In genomic region chr3:156472150-156472549, GRCh38 we compare ENCODE assay signal across 18 cellular contexts.
DNase-seq lines count a peak whose midpoint lies in the region; ATAC-seq, FAIRE-seq and TF ChIP-seq lines count a peak whose summit lies in the region.
"Had no signal": no experiment of that assay in that cellular context is flagged by ENCODE, and none has a peak within 500 bp of the region (broad histone marks: within the 10 kb centered on the region; RNA-seq: fewer than 3 reads in every experiment).

No MANE protein-coding gene starts in this region.

- intact Hi-C loops in activated naive CD4-positive, alpha-beta T cell treated with anti-CD3 and anti-CD28 coated beads for 36 hours (cut with micrococcal nuclease) = loop anchor here (1.0 kb wide), 2 partner anchors 37 to 665 kb away; no protein-coding TSS in a partner anchor

- peak; percentile 39 for DNase-seq in activated naive CD4-positive, alpha-beta T cell treated with anti-CD3 and anti-CD28 coated beads, Interleukin-2, amount 10 ng/mL, durations not matched to agents 7 days and 5 days
- DNase-seq in activated naive CD4-positive, alpha-beta T cell treated with anti-CD3 and anti-CD28 coated beads for 36 hours = no peak
- DNase-seq in GM13976 (ENCODE audit: low spot score) = no peak
- DNase-seq in RPMI8226 = peak; percentile 43
- no peak for DNase-seq in type B pancreatic cell (ENCODE audit: extremely low spot score, unreplicated experiment)
- DNase-seq in urothelium cell line (ENCODE audit: low spot score) = no peak
- no peak for DNase-seq in activated gamma-delta T cell treated with Interleukin-2 at 50 U/mL for 16 hours
- DNase-seq: activated CD8-positive, alpha-beta memory T cell treated with anti-CD3 and anti-CD28 coated beads for 24 hours; AML-193; endodermal cell; GOT3; Kasumi-1; left colon; NCI-H146; nucleus accumbens had no signal

- peaks cover 4% of the 10 kb centered on the region for H3K4me1 Mint-ChIP-seq in activated naive CD4-positive, alpha-beta T cell treated with anti-CD3 and anti-CD28 coated beads, Interleukin-2, amount 10 ng/mL, durations not matched to agents 7 days and 5 days
- peaks cover 1% of the 10 kb centered on the region for H3K4me1 Mint-ChIP-seq in activated naive CD4-positive, alpha-beta T cell treated with anti-CD3 and anti-CD28 coated beads for 36 hours (ENCODE audit: low read depth)
- peaks cover 37% of the 10 kb centered on the region for H3K4me1 Mint-ChIP-seq in type B pancreatic cell (ENCODE audit: unreplicated experiment)
- H3K4me1 Mint-ChIP-seq: activated T-helper 17 cell treated with anti-CD3 and anti-CD28 coated beads, Interleukin-2, amount 50 U/mL, for 72 hours had no signal

- no peak for ATAC-seq in GM18870 (IDR thresholded peaks at IDR 0.05; ENCODE audit: unreplicated experiment)
- ATAC-seq: activated T-helper 17 cell treated with anti-CD3 and anti-CD28 coated beads, Interleukin-2, amount 50 U/mL, for 72 hours; left colon had no signal

- H3K27me3 Mint-ChIP-seq in activated naive CD4-positive, alpha-beta T cell treated with anti-CD3 and anti-CD28 coated beads, Interleukin-2, amount 10 ng/mL, durations not matched to agents 7 days and 5 days = peaks cover 46% of the 10 kb centered on the region
- H3K27me3 Mint-ChIP-seq in activated naive CD4-positive, alpha-beta T cell treated with anti-CD3 and anti-CD28 coated beads for 36 hours (ENCODE audit: low read depth) = peaks cover 7% of the 10 kb centered on the region
- H3K27me3 Mint-ChIP-seq in type B pancreatic cell = no peaks in the 10 kb centered on the region

- CTCF ChIA-PET in activated naive CD4-positive, alpha-beta T cell treated with anti-CD3 and anti-CD28 coated beads, Interleukin-2, amount 10 ng/mL, durations not matched to agents 7 days and 5 days (lab: Charles Lee) = interaction anchor here (0.8 to 3.9 kb wide), 6 partner anchors 9 to 615 kb away, joined by 3 to 26 read pairs (median 4); no protein-coding TSS in a partner anchor
- CTCF ChIA-PET in activated naive CD4-positive, alpha-beta T cell treated with anti-CD3 and anti-CD28 coated beads for 36 hours (lab: Charles Lee) = no interaction called here

- H3K36me3 Mint-ChIP-seq in activated naive CD4-positive, alpha-beta T cell treated with anti-CD3 and anti-CD28 coated beads, Interleukin-2, amount 10 ng/mL, durations not matched to agents 7 days and 5 days = no peaks in the 10 kb centered on the region
- no peaks in the 10 kb centered on the region for H3K36me3 Mint-ChIP-seq in activated naive CD4-positive, alpha-beta T cell treated with anti-CD3 and anti-CD28 coated beads for 36 hours (ENCODE audit: low read depth)
- H3K36me3 Mint-ChIP-seq in type B pancreatic cell = no peaks in the 10 kb centered on the region

- H3K4me3 Mint-ChIP-seq in activated naive CD4-positive, alpha-beta T cell treated with anti-CD3 and anti-CD28 coated beads, Interleukin-2, amount 10 ng/mL, durations not matched to agents 7 days and 5 days = no peak overlapping the region
- no peak overlapping the region for H3K4me3 Mint-ChIP-seq in activated naive CD4-positive, alpha-beta T cell treated with anti-CD3 and anti-CD28 coated beads for 36 hours
- peak overlapping the region; percentile 27 for H3K4me3 Mint-ChIP-seq in type B pancreatic cell
- H3K4me3 Mint-ChIP-seq: activated T-helper 17 cell treated with anti-CD3 and anti-CD28 coated beads, Interleukin-2, amount 50 U/mL, for 72 hours; central memory CD8-positive, alpha-beta T cell; endodermal cell had no signal

- in situ Hi-C loops in GM13976 (cut with MboI; ENCODE audit: low sequenced_read_pairs, unreplicated experiment) = no loop called here

- no peak for FAIRE-seq in urothelium cell line (lab: Jason Lieb, UNC)

- no peak overlapping the region for H3K27ac Mint-ChIP-seq in activated naive CD4-positive, alpha-beta T cell treated with anti-CD3 and anti-CD28 coated beads, Interleukin-2, amount 10 ng/mL, durations not matched to agents 7 days and 5 days
- no peak overlapping the region for H3K27ac Mint-ChIP-seq in activated naive CD4-positive, alpha-beta T cell treated with anti-CD3 and anti-CD28 coated beads for 36 hours
- H3K27ac Mint-ChIP-seq in type B pancreatic cell = no peak overlapping the region
- H3K27ac Mint-ChIP-seq: activated T-helper 17 cell treated with anti-CD3 and anti-CD28 coated beads, Interleukin-2, amount 50 U/mL, for 72 hours; endodermal cell had no signal

- TF ChIP-seq CTCF in GM13976 (IDR thresholded peaks at IDR 0.05; ENCODE audit: borderline replicate concordance, control extremely low read depth, extremely low read depth, insufficient read depth, missing control alignments) (peak; percentile 52), type B pancreatic cell (conservative IDR thresholded peaks at IDR 0.05) (no peak)

- H3K9me3 Mint-ChIP-seq in activated naive CD4-positive, alpha-beta T cell treated with anti-CD3 and anti-CD28 coated beads, Interleukin-2, amount 10 ng/mL, durations not matched to agents 7 days and 5 days = no peaks in the 10 kb centered on the region
- H3K9me3 Mint-ChIP-seq in activated naive CD4-positive, alpha-beta T cell treated with anti-CD3 and anti-CD28 coated beads for 36 hours = no peaks in the 10 kb centered on the region
- no peaks in the 10 kb centered on the region for H3K9me3 Mint-ChIP-seq in type B pancreatic cell
- H3K9me3 Mint-ChIP-seq: activated T-helper 17 cell treated with anti-CD3 and anti-CD28 coated beads, Interleukin-2, amount 50 U/mL, for 72 hours; central memory CD8-positive, alpha-beta T cell; endodermal cell had no signal

Comparison
In these comparisons a context has a peak if more than half of its experiments do, and no peak if none do; other contexts are left out.
1. DNase-seq: peak in activated naive CD4-positive, alpha-beta T cell treated with anti-CD3 and anti-CD28 coated beads, Interleukin-2, amount 10 ng/mL, durations not matched to agents 7 days and 5 days (single experiment) and RPMI8226 (single experiment); none in activated naive CD4-positive, alpha-beta T cell treated with anti-CD3 and anti-CD28 coated beads for 36 hours (single experiment), GM13976 (single experiment), type B pancreatic cell (single experiment), urothelium cell line (single experiment) and activated gamma-delta T cell treated with Interleukin-2 at 50 U/mL for 16 hours (single experiment).